In the genomic region with DNA sequence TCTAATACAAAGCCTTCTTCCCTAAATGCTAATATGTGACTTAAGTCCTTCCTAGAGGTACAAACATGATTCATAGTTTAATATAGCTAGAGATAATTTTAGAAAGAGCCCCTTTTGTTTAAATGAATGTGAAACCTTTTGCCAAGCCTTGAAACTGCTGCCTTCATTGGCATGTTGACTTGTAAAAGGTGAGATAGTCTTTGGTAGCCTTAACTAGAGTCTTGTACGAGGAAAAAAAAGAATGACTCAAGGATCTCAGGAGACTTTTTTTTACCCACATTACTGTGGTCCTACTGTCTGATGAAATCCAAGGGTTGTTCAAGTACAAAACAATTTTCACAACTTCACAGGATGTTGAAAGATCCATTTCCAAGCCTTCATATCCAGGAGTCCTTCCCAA, we compare ENCODE assay signal across 17 cellular contexts.
DNase-seq lines count a peak whose midpoint lies in the region; ATAC-seq, FAIRE-seq and TF ChIP-seq lines count a peak whose summit lies in the region.
"Had no signal": no experiment of that assay in that cellular context is flagged by ENCODE, and none has a peak within 500 bp of the region (broad histone marks: within the 10 kb centered on the region; RNA-seq: fewer than 3 reads in every experiment).

No MANE protein-coding gene starts in this region.

- intact Hi-C loops in pancreas (cut with DNase I), result no loop called here

- peak; percentile 76 for DNase-seq in BJ (ENCODE audit: low read depth)
- peak; percentile 10 for DNase-seq in LoVo (ENCODE audit: low spot score)
- peak; percentile 81 for DNase-seq in epithelial cell of prostate (ENCODE audit: low read depth, low spot score)
- no peak for DNase-seq in osteoblast (ENCODE audit: insufficient read length, low spot score, missing footprints)
- no peak for DNase-seq in pancreas
- no peak for DNase-seq in SKM-1 treated with dmso at 0.1 percent for 144 hours (lab: John Stamatoyannopoulos, UW; ENCODE audit: unreplicated experiment)
- DNase-seq in COLO668 (lab: John Stamatoyannopoulos, UW; ENCODE audit: unreplicated experiment), result no peak
- DNase-seq: CD4-positive, alpha-beta T cell; cortex of kidney; hypothalamus; mesendoderm; NCI-H510A; T1000 had no signal

- H3K27ac ChIP-seq in epithelial cell of prostate (peak overlapping the region; percentile 99), osteoblast (ENCODE audit: low read depth, low read length) (peak overlapping the region; percentile 99), pancreas (no peak overlapping the region)
- H3K27ac ChIP-seq: HL-60, parathyroid adenoma had no signal

- no peak for TF ChIP-seq CTCF in BJ (IDR thresholded peaks at IDR 0.05; ENCODE audit: insufficient read depth, low read depth, low read length)
- TF ChIP-seq CTCF in osteoblast (IDR thresholded peaks at IDR 0.05; ENCODE audit: extremely low read depth, low read depth, low read length), result no peak
- no peak for TF ChIP-seq CTCF in pancreas (IDR thresholded peaks at IDR 0.05)

- H3K4me3 ChIP-seq in BJ (ENCODE audit: low read depth, low read length) (no peak overlapping the region), osteoblast (ENCODE audit: insufficient read depth, low read length) (no peak overlapping the region), pancreas (no peak overlapping the region)

- no peak for FAIRE-seq in pancreas (lab: Jason Lieb, UNC)

- no peaks in the 10 kb centered on the region for H4K20me1 ChIP-seq in osteoblast (ENCODE audit: insufficient read depth, low read length)

- no peaks in the 10 kb centered on the region for H3K79me2 ChIP-seq in osteoblast (ENCODE audit: insufficient read depth, low read length)
- H3K79me2 ChIP-seq: parathyroid adenoma had no signal

- no peak for ATAC-seq in pancreas
- no peak for ATAC-seq in GM18873 (IDR thresholded peaks at IDR 0.05; ENCODE audit: low FRiP score, unreplicated experiment)
- ATAC-seq: activated naive CD4-positive, alpha-beta T cell treated with anti-CD3 and anti-CD28 coated beads, Interleukin-2, amount 50 U/mL, for 72 hours had no signal

- no peaks in the 10 kb centered on the region for H3K27me3 ChIP-seq in BJ (ENCODE audit: control insufficient read depth, insufficient read depth, low read length)
- no peaks in the 10 kb centered on the region for H3K27me3 ChIP-seq in osteoblast (ENCODE audit: insufficient read depth, low read length)
- H3K27me3 ChIP-seq in pancreas, result no peaks in the 10 kb centered on the region

- POLR2A ChIA-PET in BJ (lab: Charles Lee), result no interaction called here

- H3K9me3 ChIP-seq in osteoblast (ENCODE audit: low read depth, low read length) (no peaks in the 10 kb centered on the region), pancreas (no peaks in the 10 kb centered on the region)

- H3K36me3 ChIP-seq in BJ (ENCODE audit: control insufficient read depth, insufficient read depth, low read length), result no peaks in the 10 kb centered on the region
- H3K36me3 ChIP-seq in osteoblast (ENCODE audit: insufficient read depth, low read length), result no peaks in the 10 kb centered on the region
- H3K36me3 ChIP-seq in pancreas, result no peaks in the 10 kb centered on the region

- CTCF ChIA-PET in BJ (lab: Yijun Ruan, JAX), result interaction anchor here (1.3 kb wide), 1 partner anchor 72 kb away, joined by 3 read pairs; no protein-coding TSS in a partner anchor

- H3K4me1 ChIP-seq in osteoblast (ENCODE audit: insufficient read depth, low read length) (peaks cover 41% of the 10 kb centered on the region), pancreas (no peaks in the 10 kb centered on the region)
- H3K4me1 ChIP-seq: parathyroid adenoma had no signal

- WGBS in pancreas, 2 donors, result 84 to 92% methylated on average over 1 of the region's 1 CpG

- no peak overlapping the region for H2AFZ ChIP-seq in osteoblast (ENCODE audit: low read length)
- H2AFZ ChIP-seq: parathyroid adenoma had no signal

- peak overlapping the region; percentile 68 for H3K4me2 ChIP-seq in osteoblast (ENCODE audit: insufficient read depth, low read length)

Comparison
In these comparisons a context has a peak if more than half of its experiments do, and no peak if none do; other contexts are left out.
1. DNase-seq: peak in BJ (single experiment), LoVo (single experiment) and epithelial cell of prostate (single experiment); none in osteoblast (single experiment), pancreas (0 of 6), SKM-1 treated with dmso at 0.1 percent for 144 hours (single experiment) and COLO668 (single experiment).
2. H3K27ac ChIP-seq: peak in epithelial cell of prostate (single experiment) and osteoblast (single experiment); none in pancreas (0 of 4).